ENCODE assay signal across 1 cellular context in genomic region chr15:80017037-80017619, GRCh38.
A peak's percentile ranks its signal among the peaks of the same experiment; 100 is the strongest.
TF ChIP-seq lines count a peak whose summit lies in the region.

No MANE protein-coding gene starts in this region.

TF ChIP-seq in GM12878, 131 proteins besides CTCF, POLR2A, EP300 and RAD21:
- TF ChIP-seq SMAD5 (IDR thresholded peaks at IDR 0.05; ENCODE audit: low read depth) (peak; percentile 83), SP1 (IDR thresholded peaks at IDR 0.05; ENCODE audit: low read depth, low read length) (peak; percentile 49), POLR2AphosphoS5 (IDR thresholded peaks at IDR 0.05; ENCODE audit: low read length) (peak; percentile 90), ZNF207 (IDR thresholded peaks at IDR 0.05; ENCODE audit: borderline replicate concordance) (0 out of 2 replicates have a peak, but pooled peaks have one; percentile 33), PML (IDR thresholded peaks at IDR 0.05; ENCODE audit: low read length) (peak; percentile 78), TCF7 (IDR thresholded peaks at IDR 0.05; ENCODE audit: borderline replicate concordance) (0 out of 2 replicates have a peak, but pooled peaks have one; percentile 0)
